In genomic region chr2:238259085-238260020, GRCh38 we compare ENCODE assay signal across 13 cellular contexts. TPM values are rescaled to one million over a fixed set of nuclear protein-coding genes. Genes with fewer than 3 reads are reported as not detected.
A peak's percentile ranks its signal among the peaks of the same experiment; 100 is the strongest.
DNase-seq lines count a peak whose midpoint lies in the region; ATAC-seq, FAIRE-seq and TF ChIP-seq lines count a peak whose summit lies in the region.
"Had no signal": no experiment of that assay in that cellular context is flagged by ENCODE, and none has a peak within 500 bp of the region (broad histone marks: within the 10 kb centered on the region; RNA-seq: fewer than 3 reads in every experiment).

No MANE protein-coding gene starts in this region.

- H3K4me3 ChIP-seq in WI38 (ENCODE audit: low read depth, low read length) = no peak overlapping the region
- H3K4me3 ChIP-seq in HepG2 (replicated peaks in 1 of 3; ENCODE audit: insufficient read depth in 1 of 3, low read depth in 2 of 3, low read length in 3 of 3) = no peak overlapping the region
- H3K4me3 ChIP-seq: sigmoid colon had no signal

- no peaks in the 10 kb centered on the region for H3K79me2 ChIP-seq in HepG2 (ENCODE audit: insufficient read depth, low read length)

- BruUV-seq in HepG2 (replicated peaks; lab: Mats Ljungman, UMichigan) = no TSS peak

- peak; percentile 24 for DNase-seq in CD14-positive monocyte (ENCODE audit: low spot score)
- DNase-seq in HepG2 (ENCODE audit: low spot score) = peak; percentile 34
- no peak for DNase-seq in omental fat pad (ENCODE audit: low spot score)
- DNase-seq in activated T-cell treated with anti-CD3 and anti-CD28 coated beads, Interleukin-2, amount 50 U/mL, for 1 hour = no peak
- DNase-seq: activated CD4-positive, alpha-beta T cell treated with anti-CD3 and anti-CD28 coated beads, Interleukin-2, amount 50 U/mL, for 4 hours; activated naive CD8-positive, alpha-beta T cell treated with anti-CD3 and anti-CD28 coated beads, Interleukin-2, amount 10 ng/mL, durations not matched to agents 7 days and 5 days; Kasumi-1; NCI-H2227 treated with DMSO at 0.1 percent for 48 hours; sigmoid colon had no signal

- H3K9me3 Mint-ChIP-seq in CD14-positive monocyte = no peaks in the 10 kb centered on the region
- H3K9me3 Mint-ChIP-seq: activated naive CD8-positive, alpha-beta T cell treated with anti-CD3 and anti-CD28 coated beads, Interleukin-2, amount 10 ng/mL, durations not matched to agents 7 days and 5 days; mesothelial cell of epicardium had no signal

- TF ChIP-seq EP300 in HepG2 (IDR thresholded peaks at IDR 0.05; ENCODE audit: low read depth in 2 of 2, low read length in 2 of 2) (no peak), HepG2 (CRISPR knock-in tag; IDR thresholded peaks at IDR 0.05; ENCODE audit: borderline replicate concordance) (no peak)

- H3K36me3 ChIP-seq in HepG2 (replicated peaks in 1 of 2; ENCODE audit: control insufficient read depth in 1 of 2, insufficient read depth in 2 of 2, low read length in 2 of 2) = peaks cover 28 to 78% of the 10 kb centered on the region in 2 experiments

- ATAC-seq in HepG2 = peak; percentile 49
- ATAC-seq in omental fat pad (ENCODE audit: low FRiP score) = no peak
- no peak for ATAC-seq in HG03469 (IDR thresholded peaks at IDR 0.05; ENCODE audit: unreplicated experiment)

- H3K4me3 Mint-ChIP-seq in CD14-positive monocyte = no peak overlapping the region
- H3K4me3 Mint-ChIP-seq: activated naive CD8-positive, alpha-beta T cell treated with anti-CD3 and anti-CD28 coated beads, Interleukin-2, amount 10 ng/mL, durations not matched to agents 7 days and 5 days; mesothelial cell of epicardium had no signal

- H3K9ac ChIP-seq in HepG2 (ENCODE audit: insufficient read depth, low read depth, low read length) = no peak overlapping the region

- 86% methylated on average over 17 of the region's 20 CpGs for WGBS in HepG2 (ENCODE audit: low lambda C conversion rate)

- peaks cover 53% of the 10 kb centered on the region for H3K4me1 ChIP-seq in HepG2 (ENCODE audit: insufficient read depth, low read length)

- no peak overlapping the region for H3K27ac ChIP-seq in HepG2 (ENCODE audit: extremely low read length, insufficient read depth, low read length)
- H3K27ac ChIP-seq: sigmoid colon had no signal

- H3K27me3 ChIP-seq in HepG2 (ENCODE audit: control insufficient read depth in 1 of 2, insufficient read depth in 2 of 2, low read length in 2 of 2) = no peaks in the 10 kb centered on the region
- H3K27me3 ChIP-seq: sigmoid colon had no signal

- peaks cover 75 to 86% of the 10 kb centered on the region in 2 donors for H3K36me3 Mint-ChIP-seq in CD14-positive monocyte

- no peak overlapping the region for H2AFZ ChIP-seq in HepG2 (ENCODE audit: low read length)

- FAIRE-seq in HepG2 (lab: Jason Lieb, UNC) = no peak

- peak; percentile 62 for TF ChIP-seq RAD21 in HepG2 (CRISPR knock-in tag; IDR thresholded peaks at IDR 0.05)

- H3K27me3 Mint-ChIP-seq in CD14-positive monocyte (ENCODE audit: low read depth in 3 of 3) = peaks cover 0 to 2% (median 0%) of the 10 kb centered on the region in 3 donors
- H3K27me3 Mint-ChIP-seq: activated naive CD8-positive, alpha-beta T cell treated with anti-CD3 and anti-CD28 coated beads, Interleukin-2, amount 10 ng/mL, durations not matched to agents 7 days and 5 days had no signal

- H3K4me1 Mint-ChIP-seq in CD14-positive monocyte = peaks cover 12% of the 10 kb centered on the region

- POLR2A ChIA-PET in HepG2 (lab: Yijun Ruan, JAX) = interaction anchor here (1.7 kb wide), 1 partner anchor 16 kb away, joined by 6 read pairs; no protein-coding TSS in a partner anchor

- intact Hi-C loops in CD14-positive monocyte (cut with micrococcal nuclease) (no loop called here), HepG2 (cut with micrococcal nuclease; ENCODE audit: unreplicated experiment) (no loop called here)

- TF ChIP-seq CTCF in CD14-positive monocyte (IDR thresholded peaks at IDR 0.05) (no peak), GM12873 (IDR thresholded peaks at IDR 0.05; ENCODE audit: insufficient read depth, low read depth, low read length, missing control alignments) (peak; percentile 22), WI38 (IDR thresholded peaks at IDR 0.05; ENCODE audit: low read depth, low read length) (0 out of 2 replicates have a peak, but pooled peaks have one; percentile 5), HepG2 (CRISPR knock-in tag; IDR thresholded peaks at IDR 0.05) (peak; percentile 74), omental fat pad (IDR thresholded peaks at IDR 0.05) (no peak)

- H3K9me3 ChIP-seq in HepG2 (ENCODE audit: low read length) = no peaks in the 10 kb centered on the region
- H3K9me3 ChIP-seq: sigmoid colon had no signal

- no peak for TF ChIP-seq POLR2A in HepG2 (IDR thresholded peaks at IDR 0.05; ENCODE audit: insufficient read depth in 1 of 2, low read depth in 2 of 2, low read length in 2 of 2)

- no peaks in the 10 kb centered on the region for H4K20me1 ChIP-seq in HepG2 (ENCODE audit: insufficient read depth, low read length)

- H3K4me2 ChIP-seq in HepG2 (ENCODE audit: low read depth, low read length) = no peak overlapping the region

- H3K27ac Mint-ChIP-seq in CD14-positive monocyte = peak overlapping the region in 2 of 7 donors; percentile 34 to 77
- H3K27ac Mint-ChIP-seq: activated naive CD8-positive, alpha-beta T cell treated with anti-CD3 and anti-CD28 coated beads, Interleukin-2, amount 10 ng/mL, durations not matched to agents 7 days and 5 days; mesothelial cell of epicardium had no signal

- CTCF ChIA-PET in HepG2 (lab: Yijun Ruan, JAX; ENCODE audit: low intra/inter-chr PET ratio, low total read pairs) = no interaction called here

- in situ Hi-C loops in HepG2 (cut with HindIII; ENCODE audit: extremely low pct_ligation_motif_present, low pct_unique_long_range_greater_than_20kb) = loop anchor here (10.0 kb wide), 1 partner anchor 405 kb away; the partner anchor contains the start of gene RAMP1

RNA-seq across cellular contexts. Expression of gene HES6, which starts 19.5 kb away (rescaled TPM):
- 1 to 10 TPM; 2.1 to 4.0 TPM for polyA plus RNA-seq in CD14-positive monocyte
- 59.0 and 82.8 TPM in 2 replicates for total RNA-seq in HepG2 (2016; rRNA removed; fragmentation: Illumina TruSeq; extraction: Trizol)
- 147 and 163 TPM in 2 replicates for total RNA-seq in HepG2 (2016; cell fraction: cytosol; rRNA removed; fragmentation: Illumina TruSeq; extraction: Trizol; ENCODE audit: low read depth)
- 53.8 and 85.2 TPM in 2 replicates for total RNA-seq in HepG2 (2016; cell fraction: insoluble cytoplasmic fraction; rRNA removed; fragmentation: Illumina TruSeq; extraction: Trizol)
- total RNA-seq in HepG2 (2016; cell fraction: membrane; rRNA removed; fragmentation: Illumina TruSeq; extraction: Trizol) = 185 and 209 TPM in 2 replicates
- total RNA-seq in HepG2 (2016; cell fraction: nucleus; rRNA removed; fragmentation: Illumina TruSeq; extraction: Trizol) = 38.9 and 45.1 TPM in 2 replicates
- 19.5 and 25.3 TPM in 2 replicates for polyA plus RNA-seq in HepG2 (2011; rRNA removed)
- polyA plus RNA-seq in HepG2 (2011; cell fraction: cytosol; rRNA removed) = 16.3 and 30.2 TPM in 2 replicates
- polyA plus RNA-seq in HepG2 (2011; cell fraction: nucleus; rRNA removed) = 53.7 and 55.3 TPM in 2 replicates
- polyA plus RNA-seq in HepG2 (2012) = 15.6 and 22.1 TPM in 2 replicates
- 142 and 160 TPM in 2 replicates for polyA plus RNA-seq in HepG2 (2016; cell fraction: cytosol; fragmentation: Illumina TruSeq; extraction: Trizol; ENCODE audit: low read depth)
- 56.0 and 58.7 TPM in 2 replicates for polyA plus RNA-seq in HepG2 (2016; cell fraction: insoluble cytoplasmic fraction; fragmentation: Illumina TruSeq; extraction: Trizol; ENCODE audit: low read depth)
- 144 and 147 TPM in 2 replicates for polyA plus RNA-seq in HepG2 (2016; cell fraction: membrane; fragmentation: Illumina TruSeq; extraction: Trizol; ENCODE audit: low read depth)
- 73.3 and 84.5 TPM in 2 replicates for polyA plus RNA-seq in HepG2 (2016; cell fraction: nucleus; fragmentation: Illumina TruSeq; extraction: Trizol; ENCODE audit: insufficient read depth, low read depth)
- polyA minus RNA-seq in HepG2 (2011; rRNA and poly(A)+ RNA removed; ENCODE audit: low replicate concordance) = 0.30 and 12.1 TPM in 2 replicates
- 10.4 and 11.7 TPM in 2 replicates for polyA minus RNA-seq in HepG2 (2011; cell fraction: cytosol; rRNA and poly(A)+ RNA removed)
- 3.1 and 4.4 TPM in 2 replicates for polyA minus RNA-seq in HepG2 (2011; cell fraction: nucleus; rRNA and poly(A)+ RNA removed)
- total RNA-seq in omental fat pad = 1 to 10 TPM; 5.3 to 9.1 (median 5.6) TPM

RNA-seq across cellular contexts. Expression of gene PER2, which starts 29.1 kb away (rescaled TPM):
- polyA plus RNA-seq in CD14-positive monocyte (1 to 10 TPM; 1.6 to 3.1 TPM), HepG2 (2011; rRNA removed) (5.1 TPM in 2 replicates)
- total RNA-seq in HepG2 (2016; rRNA removed; fragmentation: Illumina TruSeq; extraction: Trizol) (6.8 and 9.4 TPM in 2 replicates), omental fat pad (10 to 100 TPM in 3 of 4 donors, 1 to 10 TPM in 1; 5.3 to 36.4 (median 15.4) TPM)
- 21.5 and 22.6 TPM in 2 replicates for total RNA-seq in HepG2 (2016; cell fraction: cytosol; rRNA removed; fragmentation: Illumina TruSeq; extraction: Trizol; ENCODE audit: low read depth)
- total RNA-seq in HepG2 (2016; cell fraction: insoluble cytoplasmic fraction; rRNA removed; fragmentation: Illumina TruSeq; extraction: Trizol) = 5.4 and 8.6 TPM in 2 replicates
- total RNA-seq in HepG2 (2016; cell fraction: membrane; rRNA removed; fragmentation: Illumina TruSeq; extraction: Trizol) = 9.6 TPM in 2 replicates
- 9.6 and 11.5 TPM in 2 replicates for total RNA-seq in HepG2 (2016; cell fraction: nucleus; rRNA removed; fragmentation: Illumina TruSeq; extraction: Trizol)
- polyA plus RNA-seq in HepG2 (2011; cell fraction: cytosol; rRNA removed) = 2.3 and 2.9 TPM in 2 replicates
- polyA plus RNA-seq in HepG2 (2011; cell fraction: nucleus; rRNA removed) = 12.7 and 15.5 TPM in 2 replicates
- 7.2 and 7.6 TPM in 2 replicates for polyA plus RNA-seq in HepG2 (2012)
- polyA plus RNA-seq in HepG2 (2016; cell fraction: cytosol; fragmentation: Illumina TruSeq; extraction: Trizol; ENCODE audit: low read depth) = 0.31 and 0.44 TPM in 2 replicates
- polyA plus RNA-seq in HepG2 (2016; cell fraction: insoluble cytoplasmic fraction; fragmentation: Illumina TruSeq; extraction: Trizol; ENCODE audit: low read depth) = 5.0 and 6.1 TPM in 2 replicates
- polyA plus RNA-seq in HepG2 (2016; cell fraction: membrane; fragmentation: Illumina TruSeq; extraction: Trizol; ENCODE audit: low read depth) = 1.3 and 1.5 TPM in 2 replicates
- polyA plus RNA-seq in HepG2 (2016; cell fraction: nucleus; fragmentation: Illumina TruSeq; extraction: Trizol; ENCODE audit: insufficient read depth, low read depth) = 18.1 and 18.4 TPM in 2 replicates
- 8.0 and 20.0 TPM in 2 replicates for polyA minus RNA-seq in HepG2 (2011; rRNA and poly(A)+ RNA removed; ENCODE audit: low replicate concordance)
- polyA minus RNA-seq in HepG2 (2011; cell fraction: cytosol; rRNA and poly(A)+ RNA removed) = 6.6 and 9.5 TPM in 2 replicates
- polyA minus RNA-seq in HepG2 (2011; cell fraction: nucleus; rRNA and poly(A)+ RNA removed) = 40.7 and 48.7 TPM in 2 replicates

RNA-seq across cellular contexts. Expression of gene ILKAP, which starts 55.9 kb away (rescaled TPM):
- polyA plus RNA-seq in CD14-positive monocyte (10 to 100 TPM; 23.2 to 29.3 TPM), HepG2 (2011; rRNA removed) (29.6 and 31.7 TPM in 2 replicates)
- total RNA-seq in HepG2 (2016; rRNA removed; fragmentation: Illumina TruSeq; extraction: Trizol) (28.8 and 33.1 TPM in 2 replicates), omental fat pad (10 to 100 TPM; 20.2 to 51.8 (median 29.7) TPM)
- total RNA-seq in HepG2 (2016; cell fraction: cytosol; rRNA removed; fragmentation: Illumina TruSeq; extraction: Trizol; ENCODE audit: low read depth) = 48.9 and 49.3 TPM in 2 replicates
- total RNA-seq in HepG2 (2016; cell fraction: insoluble cytoplasmic fraction; rRNA removed; fragmentation: Illumina TruSeq; extraction: Trizol) = 29.4 and 32.7 TPM in 2 replicates
- 27.7 and 27.8 TPM in 2 replicates for total RNA-seq in HepG2 (2016; cell fraction: membrane; rRNA removed; fragmentation: Illumina TruSeq; extraction: Trizol)
- total RNA-seq in HepG2 (2016; cell fraction: nucleus; rRNA removed; fragmentation: Illumina TruSeq; extraction: Trizol) = 36.5 and 38.3 TPM in 2 replicates
- polyA plus RNA-seq in HepG2 (2011; cell fraction: cytosol; rRNA removed) = 18.8 and 19.7 TPM in 2 replicates
- polyA plus RNA-seq in HepG2 (2011; cell fraction: nucleus; rRNA removed) = 88.3 TPM in 2 replicates
- polyA plus RNA-seq in HepG2 (2012) = 20.7 and 25.1 TPM in 2 replicates
- polyA plus RNA-seq in HepG2 (2016; cell fraction: cytosol; fragmentation: Illumina TruSeq; extraction: Trizol; ENCODE audit: low read depth) = 19.8 and 22.9 TPM in 2 replicates
- 37.7 and 40.4 TPM in 2 replicates for polyA plus RNA-seq in HepG2 (2016; cell fraction: insoluble cytoplasmic fraction; fragmentation: Illumina TruSeq; extraction: Trizol; ENCODE audit: low read depth)
- polyA plus RNA-seq in HepG2 (2016; cell fraction: membrane; fragmentation: Illumina TruSeq; extraction: Trizol; ENCODE audit: low read depth) = 21.8 and 23.4 TPM in 2 replicates
- polyA plus RNA-seq in HepG2 (2016; cell fraction: nucleus; fragmentation: Illumina TruSeq; extraction: Trizol; ENCODE audit: insufficient read depth, low read depth) = 90.6 and 92.2 TPM in 2 replicates
- polyA minus RNA-seq in HepG2 (2011; rRNA and poly(A)+ RNA removed; ENCODE audit: low replicate concordance) = 19.4 and 31.8 TPM in 2 replicates
- 6.0 and 7.4 TPM in 2 replicates for polyA minus RNA-seq in HepG2 (2011; cell fraction: cytosol; rRNA and poly(A)+ RNA removed)
- 50.5 and 52.7 TPM in 2 replicates for polyA minus RNA-seq in HepG2 (2011; cell fraction: nucleus; rRNA and poly(A)+ RNA removed)

Comparison
In these comparisons a context has a peak if more than half of its experiments do, and no peak if none do; other contexts are left out.
1. DNase-seq: peak in CD14-positive monocyte (single experiment) and HepG2 (single experiment); none in omental fat pad (single experiment) and activated T-cell treated with anti-CD3 and anti-CD28 coated beads, Interleukin-2, amount 50 U/mL, for 1 hour (single experiment).
2. CTCF ChIP-seq: peak in GM12873 (single experiment), WI38 (single experiment) and HepG2 (single experiment); none in CD14-positive monocyte (single experiment) and omental fat pad (0 of 3).